ENCODE assay signal across 11 cellular contexts in the genomic region with DNA sequence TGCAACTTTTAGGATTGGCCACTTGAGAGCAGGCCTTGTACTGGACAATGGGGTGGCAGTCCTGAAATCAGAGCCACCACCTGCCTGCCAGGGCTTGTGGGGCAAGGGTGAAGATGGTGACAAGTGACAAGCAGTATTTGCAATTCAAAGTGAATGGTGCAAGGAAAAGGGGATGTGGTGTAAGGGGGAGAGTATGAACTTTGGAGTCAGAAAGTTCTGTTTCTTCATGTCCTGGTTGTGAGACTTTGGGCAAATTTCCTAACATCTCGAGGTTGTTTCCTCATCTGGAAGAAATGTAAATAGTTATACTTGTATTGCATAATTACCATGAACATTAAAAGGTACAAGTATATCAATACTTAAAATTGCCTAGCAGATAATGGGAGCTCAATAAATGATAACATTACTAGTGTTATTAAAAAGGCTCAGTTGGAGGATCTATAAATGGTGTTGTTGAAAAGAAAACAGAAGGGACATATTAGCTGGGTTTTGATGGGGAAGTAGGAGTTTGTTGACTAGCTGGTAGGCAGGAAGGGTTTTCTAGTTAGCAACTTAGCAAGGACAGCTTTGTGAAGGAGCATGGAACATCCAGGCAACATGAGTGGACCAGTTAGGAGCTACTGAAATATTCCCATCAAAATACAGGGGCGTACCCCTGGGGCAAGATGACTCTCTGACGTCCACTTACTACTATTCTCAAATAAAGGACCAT. TPM values are rescaled to one million over a fixed set of nuclear protein-coding genes. Genes with fewer than 3 reads are reported as not detected.
DNase-seq lines count a peak whose midpoint lies in the region; ATAC-seq, FAIRE-seq and TF ChIP-seq lines count a peak whose summit lies in the region.
"Had no signal": no experiment of that assay in that cellular context is flagged by ENCODE, and none has a peak within 500 bp of the region (broad histone marks: within the 10 kb centered on the region; RNA-seq: fewer than 3 reads in every experiment).

No MANE protein-coding gene starts in this region.

- intact Hi-C loops in CD8-positive, alpha-beta T cell (cut with DNase I, micrococcal nuclease) = no loop called here
- intact Hi-C loops in pancreas (cut with DNase I) = no loop called here

- H3K4me1 ChIP-seq in CD8-positive, alpha-beta T cell (ENCODE audit: insufficient read depth, low read length) = no peaks in the 10 kb centered on the region
- H3K4me1 ChIP-seq in OCI-LY3 (ENCODE audit: low read length) = peaks cover 41% of the 10 kb centered on the region
- H3K4me1 ChIP-seq in pancreas = peaks cover 0 to 42% (median 8%) of the 10 kb centered on the region in 3 donors
- no peaks in the 10 kb centered on the region for H3K4me1 ChIP-seq in MM.1S (ENCODE audit: low read length)

- peaks cover 3% of the 10 kb centered on the region for H3K4me1 Mint-ChIP-seq in CD8-positive, alpha-beta T cell (ENCODE audit: low read depth)

- H4K20me1 ChIP-seq in OCI-LY3 (ENCODE audit: insufficient read depth, low read length) = no peaks in the 10 kb centered on the region
- no peaks in the 10 kb centered on the region for H4K20me1 ChIP-seq in MM.1S (ENCODE audit: insufficient read depth, low read length)

- H3K9me2 ChIP-seq in MM.1S (replicated peaks; ENCODE audit: insufficient read depth, low read length) = no peaks in the 10 kb centered on the region

- CTCF ChIA-PET in CD8-positive, alpha-beta T cell (lab: Charles Lee) = interaction anchor here (0.7 to 1.7 kb wide), 4 partner anchors 20 to 324 kb away, joined by 3 to 8 read pairs (median 4); no protein-coding TSS in a partner anchor

- H3F3A ChIP-seq in MM.1S (ENCODE audit: insufficient read depth, low read length) = no peaks in the 10 kb centered on the region

- H3K4me2 ChIP-seq in OCI-LY3 (ENCODE audit: low read length) (peak overlapping the region; percentile 45), MM.1S (ENCODE audit: low read depth, low read length) (no peak overlapping the region)

- no peak for ATAC-seq in CD8-positive, alpha-beta T cell
- peak in 3 of 4 donors; percentile 15 to 43 (median 23) for ATAC-seq in pancreas
- ATAC-seq in HG03378 (IDR thresholded peaks at IDR 0.05; ENCODE audit: unreplicated experiment) = no peak

- peak overlapping the region; percentile 8 for H3K27ac Mint-ChIP-seq in CD8-positive, alpha-beta T cell

- no peaks in the 10 kb centered on the region for H3K27me3 Mint-ChIP-seq in CD8-positive, alpha-beta T cell (ENCODE audit: low read depth)

- H2AFZ ChIP-seq in OCI-LY3 (ENCODE audit: low read depth, low read length) (0 out of 2 replicates have a peak overlapping the region, but pooled peaks have one; percentile 8), MM.1S (ENCODE audit: low read length) (no peak overlapping the region)

- H3K4me3 ChIP-seq in CD8-positive, alpha-beta T cell (ENCODE audit: low read depth, low read length) = no peak overlapping the region
- no peak overlapping the region for H3K4me3 ChIP-seq in OCI-LY3 (ENCODE audit: low read length)
- no peak overlapping the region for H3K4me3 ChIP-seq in fibroblast of mammary gland (ENCODE audit: control insufficient read depth, low read depth, low read length)
- H3K4me3 ChIP-seq in pancreas = no peak overlapping the region
- no peak overlapping the region for H3K4me3 ChIP-seq in MM.1S (ENCODE audit: low read length)

- H3K27me3 ChIP-seq in CD8-positive, alpha-beta T cell (ENCODE audit: insufficient read depth, low read length) = no peaks in the 10 kb centered on the region
- H3K27me3 ChIP-seq in OCI-LY3 (ENCODE audit: low read depth, low read length) = no peaks in the 10 kb centered on the region
- H3K27me3 ChIP-seq in pancreas = no peaks in the 10 kb centered on the region
- H3K27me3 ChIP-seq in MM.1S (replicated peaks; ENCODE audit: insufficient read depth, low read length) = no peaks in the 10 kb centered on the region

- no peak for TF ChIP-seq CTCF in CD8-positive, alpha-beta T cell (IDR thresholded peaks at IDR 0.05)
- TF ChIP-seq CTCF in OCI-LY3 (IDR thresholded peaks at IDR 0.05; ENCODE audit: low read depth, low read length) (no peak), fibroblast of mammary gland (conservative IDR thresholded peaks at IDR 0.05; ENCODE audit: control insufficient read depth, insufficient read depth, low read depth, low read length) (no peak), pancreas (IDR thresholded peaks at IDR 0.05) (no peak), MM.1S (IDR thresholded peaks at IDR 0.05; ENCODE audit: low read length) (no peak)

- H3K36me3 ChIP-seq in CD8-positive, alpha-beta T cell (ENCODE audit: insufficient read depth, low read length) = no peaks in the 10 kb centered on the region
- peaks cover 3% of the 10 kb centered on the region for H3K36me3 ChIP-seq in OCI-LY3 (replicated peaks; ENCODE audit: low read depth, low read length)
- no peaks in the 10 kb centered on the region for H3K36me3 ChIP-seq in pancreas
- H3K36me3 ChIP-seq in MM.1S (replicated peaks; ENCODE audit: insufficient read depth, low read length) = no peaks in the 10 kb centered on the region

- FAIRE-seq in pancreas (lab: Jason Lieb, UNC) = no peak

- DNase-seq in CD8-positive, alpha-beta T cell = no peak
- DNase-seq in fibroblast of mammary gland (ENCODE audit: low read depth) (peak; percentile 65), pancreas (no peak), MM.1S (no peak), cerebellum (ENCODE audit: low spot score) (no peak), HPDE6-E6E7 (ENCODE audit: extremely low spot score) (no peak)
- DNase-seq: activated CD4-positive, CD25-positive, alpha-beta regulatory T cell; activated naive CD4-positive, alpha-beta T cell treated with Interleukin-2 at 50 U/mL for 16 hours; NCI-H526 had no signal

- H3K9me3 Mint-ChIP-seq in CD8-positive, alpha-beta T cell = no peaks in the 10 kb centered on the region

- H3K36me3 Mint-ChIP-seq in CD8-positive, alpha-beta T cell = no peaks in the 10 kb centered on the region

- H3K79me2 ChIP-seq in OCI-LY3 (ENCODE audit: low read length) (no peaks in the 10 kb centered on the region), MM.1S (ENCODE audit: low read length) (no peaks in the 10 kb centered on the region)

- H3K4me3 Mint-ChIP-seq in CD8-positive, alpha-beta T cell = no peak overlapping the region

- H3K9ac ChIP-seq in OCI-LY3 (ENCODE audit: low read length) (no peak overlapping the region), MM.1S (ENCODE audit: low read length) (no peak overlapping the region)

- POLR2A ChIA-PET in CD8-positive, alpha-beta T cell (lab: Charles Lee) = interaction anchor here (0.6 kb wide), 1 partner anchor 134 kb away, joined by 3 read pairs; no protein-coding TSS in a partner anchor

- WGBS in pancreas, 2 donors = 62 to 68% methylated on average over 3 of the region's 3 CpGs

- no peaks in the 10 kb centered on the region for H3K9me3 ChIP-seq in CD8-positive, alpha-beta T cell (ENCODE audit: low read length)
- no peaks in the 10 kb centered on the region for H3K9me3 ChIP-seq in OCI-LY3 (ENCODE audit: insufficient read depth, low read length)
- H3K9me3 ChIP-seq in pancreas = no peaks in the 10 kb centered on the region
- no peaks in the 10 kb centered on the region for H3K9me3 ChIP-seq in MM.1S (replicated peaks; ENCODE audit: insufficient read depth, low read length)

- H3K27ac ChIP-seq in CD8-positive, alpha-beta T cell (ENCODE audit: low read depth, low read length) = no peak overlapping the region
- H3K27ac ChIP-seq in OCI-LY3 (ENCODE audit: low read length) = peak overlapping the region; percentile 32
- H3K27ac ChIP-seq in pancreas = peak overlapping the region in 2 of 4 donors; percentile 76 to 86
- no peak overlapping the region for H3K27ac ChIP-seq in MM.1S (ENCODE audit: low read length)

RNA-seq across cellular contexts. Expression of a gene that starts 21.3 kb away (rescaled TPM):
- total RNA-seq in CD8-positive, alpha-beta T cell = 1 to 10 TPM; 3.0 to 3.1 TPM
- 10 to 100 TPM in 1 of 6 donors, 1 to 10 TPM in 5; 3.0 to 11.0 (median 5.0) TPM for total RNA-seq in pancreas
- 1 to 10 TPM; 1.7 to 5.4 TPM for polyA plus RNA-seq in pancreas
- total RNA-seq in cerebellum = 46.2 TPM

RNA-seq across cellular contexts. Expression of a gene that starts 57.6 kb away (rescaled TPM):
- total RNA-seq in CD8-positive, alpha-beta T cell = 10 to 100 TPM; 51.9 to 54.7 TPM
- total RNA-seq in pancreas (10 to 100 TPM; 19.7 to 35.5 (median 22.8) TPM), cerebellum (51.5 TPM)
- 1 to 10 TPM; 6.4 to 10.0 TPM for polyA plus RNA-seq in pancreas

Comparison
In these comparisons a context has a peak if more than half of its experiments do, and no peak if none do; other contexts are left out.
1. ATAC-seq: peak in pancreas (3 of 4); none in CD8-positive, alpha-beta T cell (single experiment) and HG03378 (single experiment).